In genomic region chr18:10560457-10561045, GRCh38 we compare ENCODE assay signal across 8 cellular contexts. TPM values are rescaled to one million over a fixed set of nuclear protein-coding genes. Genes with fewer than 3 reads are reported as not detected.
DNase-seq lines count a peak whose midpoint lies in the region; ATAC-seq and TF ChIP-seq lines count a peak whose summit lies in the region.

No MANE protein-coding gene starts in this region.

- ATAC-seq in HG02763 (IDR thresholded peaks at IDR 0.05; ENCODE audit: unreplicated experiment) (peak; percentile 63), HG03521 (IDR thresholded peaks at IDR 0.05; ENCODE audit: unreplicated experiment) (no peak)

- WGBS in lower leg skin, 2 donors, result 29 to 30% methylated on average over 17 of the region's 17 CpGs

- no peak for TF ChIP-seq POLR2A in lower leg skin (IDR thresholded peaks at IDR 0.05)

- DNase-seq in GDM1 (lab: John Stamatoyannopoulos, UW) (peak; percentile 42), NCI-H2196 treated with DMSO at 0.1 percent for 48 hours (lab: John Stamatoyannopoulos, UW; ENCODE audit: unreplicated experiment) (peak; percentile 46), dermis microvascular lymphatic vessel endothelial cell (ENCODE audit: low read depth in 2 of 2) (peak; percentile 45 to 78), lower leg skin (ENCODE audit: low spot score in 2 of 2) (peak; percentile 84 to 92)
- DNase-seq in activated CD4-positive, alpha-beta T cell treated with anti-CD3 and anti-CD28 coated beads for 48 hours, result peak; percentile 76
- peak; percentile 68 for DNase-seq in stimulated activated CD4-positive, alpha-beta T cell treated with anti-CD3 and anti-CD28 coated beads, Interleukin-4, amount 100 ng/mL, for 24 hours

- intact Hi-C loops in lower leg skin (cut with DNase I; ENCODE audit: low total_unique reads), result no loop called here

- TF ChIP-seq CTCF in lower leg skin (IDR thresholded peaks at IDR 0.05), result peak in 1 of 3 donors; percentile 28

- H3K4me3 ChIP-seq in lower leg skin (ENCODE audit: low read depth, poor library complexity, severe bottlenecking), result no peak overlapping the region

RNA-seq across cellular contexts. Expression of gene NAPG, which starts 34.7 kb away (rescaled TPM):
- total RNA-seq in dermis microvascular lymphatic vessel endothelial cell, result 28.4 and 29.1 TPM in 2 replicates
- 10 to 100 TPM; 15.6 to 25.7 (median 22.0) TPM for total RNA-seq in lower leg skin
